9 cellular contexts compared by ENCODE assay signal in the genomic region with DNA sequence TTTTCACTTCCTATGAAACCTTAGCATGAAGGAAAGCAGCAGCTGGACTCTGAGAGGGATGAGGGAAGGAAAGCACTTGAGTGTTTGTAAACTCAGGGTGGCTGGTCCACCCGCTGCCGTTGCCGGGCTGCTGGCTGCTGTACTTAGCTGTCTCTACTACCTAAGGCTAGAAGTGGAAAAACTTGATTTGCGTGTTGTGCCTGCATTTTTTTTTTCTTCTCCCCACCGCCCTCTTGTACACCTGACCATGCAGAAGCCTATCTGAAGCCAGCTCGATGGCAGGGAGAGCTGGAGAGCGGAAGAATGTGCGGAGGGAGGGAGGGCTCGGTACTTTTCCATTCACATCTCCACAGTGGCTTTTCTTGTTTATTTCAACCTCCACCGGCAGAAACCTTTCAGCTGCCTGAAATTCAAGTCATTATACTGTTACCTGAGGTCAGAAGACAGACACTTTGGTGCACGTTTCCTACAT. TPM values are rescaled to one million over a fixed set of nuclear protein-coding genes. Genes with fewer than 3 reads are reported as not detected.
A peak's percentile ranks its signal among the peaks of the same experiment; 100 is the strongest.
DNase-seq lines count a peak whose midpoint lies in the region; ATAC-seq, FAIRE-seq and TF ChIP-seq lines count a peak whose summit lies in the region.
"Had no signal": no experiment of that assay in that cellular context is flagged by ENCODE, and none has a peak within 500 bp of the region (broad histone marks: within the 10 kb centered on the region; RNA-seq: fewer than 3 reads in every experiment).

No MANE protein-coding gene starts in this region.

- H3K27me3 ChIP-seq in keratinocyte (ENCODE audit: control insufficient read depth, extremely low read depth, insufficient read depth, low read length) (no peaks in the 10 kb centered on the region), thoracic aorta (replicated peaks; ENCODE audit: insufficient read depth) (no peaks in the 10 kb centered on the region)

- no peaks in the 10 kb centered on the region for H3K27me3 Mint-ChIP-seq in activated T-cell treated with anti-CD3 and anti-CD28 coated beads, Interleukin-2, amount 50 U/mL, for 24 hours
- H3K27me3 Mint-ChIP-seq in activated naive CD8-positive, alpha-beta T cell treated with anti-CD3 and anti-CD28 coated beads, Interleukin-2, amount 10 ng/mL, durations not matched to agents 7 days and 5 days, result no peaks in the 10 kb centered on the region

- POLR2A ChIA-PET in activated naive CD8-positive, alpha-beta T cell treated with anti-CD3 and anti-CD28 coated beads, Interleukin-2, amount 10 ng/mL, durations not matched to agents 7 days and 5 days (lab: Charles Lee), result interaction anchor here (0.6 to 9.2 kb wide), 7 partner anchors 50 to 1080 kb away, joined by 3 to 271 read pairs (median 4); partner anchors contain the start of gene LPP

- H3K36me3 Mint-ChIP-seq in activated T-cell treated with anti-CD3 and anti-CD28 coated beads, Interleukin-2, amount 50 U/mL, for 24 hours (ENCODE audit: low read depth), result peaks cover 9% of the 10 kb centered on the region
- peaks cover 14% of the 10 kb centered on the region for H3K36me3 Mint-ChIP-seq in activated naive CD8-positive, alpha-beta T cell treated with anti-CD3 and anti-CD28 coated beads, Interleukin-2, amount 10 ng/mL, durations not matched to agents 7 days and 5 days

- H3K27ac ChIP-seq in keratinocyte (ENCODE audit: control insufficient read depth, insufficient read depth, low read length) (peak overlapping the region; percentile 68), thoracic aorta (peak overlapping the region in 1 of 2 donors; percentile 6)

- no peak for ATAC-seq in activated naive CD8-positive, alpha-beta T cell treated with anti-CD3 and anti-CD28 coated beads, Interleukin-2, amount 10 ng/mL, durations not matched to agents 7 days and 5 days (ENCODE audit: low read depth)
- no peak for ATAC-seq in thoracic aorta (ENCODE audit: insufficient number of reproducible peaks, low FRiP score, low read depth)
- ATAC-seq in GM18520 (IDR thresholded peaks at IDR 0.05; ENCODE audit: unreplicated experiment), result no peak

- DNase-seq in activated T-cell treated with anti-CD3 and anti-CD28 coated beads, Interleukin-2, amount 50 U/mL, for 24 hours, result no peak
- DNase-seq in activated T-cell treated with anti-CD3 and anti-CD28 coated beads, Interleukin-2, amount 50 U/mL, for 48 hours, result no peak
- no peak for DNase-seq in activated naive CD8-positive, alpha-beta T cell treated with anti-CD3 and anti-CD28 coated beads, Interleukin-2, amount 10 ng/mL, durations not matched to agents 7 days and 5 days
- DNase-seq in keratinocyte (ENCODE audit: low read depth, low spot score) (no peak), thoracic aorta (ENCODE audit: low spot score) (no peak), GOT3 (lab: John Stamatoyannopoulos, UW) (no peak), NOMO-1 treated with DMSO at 0.1 percent for 48 hours (lab: John Stamatoyannopoulos, UW; ENCODE audit: unreplicated experiment) (no peak)

- H3K79me2 ChIP-seq in keratinocyte (ENCODE audit: control insufficient read depth, insufficient read depth, low read length), result no peaks in the 10 kb centered on the region

- no peaks in the 10 kb centered on the region for H3K9me3 Mint-ChIP-seq in activated T-cell treated with anti-CD3 and anti-CD28 coated beads, Interleukin-2, amount 50 U/mL, for 24 hours
- H3K9me3 Mint-ChIP-seq in activated naive CD8-positive, alpha-beta T cell treated with anti-CD3 and anti-CD28 coated beads, Interleukin-2, amount 10 ng/mL, durations not matched to agents 7 days and 5 days, result peaks cover 2% of the 10 kb centered on the region

- H3K9me1 ChIP-seq in keratinocyte (ENCODE audit: control insufficient read depth, extremely low read depth, insufficient read depth, low read length), result no peaks in the 10 kb centered on the region

- no peaks in the 10 kb centered on the region for H4K20me1 ChIP-seq in keratinocyte (ENCODE audit: control insufficient read depth, extremely low read depth, insufficient read depth, low read length)

- peak; percentile 87 for FAIRE-seq in keratinocyte (lab: Jason Lieb, UNC)

- H3K4me2 ChIP-seq in keratinocyte (ENCODE audit: control insufficient read depth, extremely low read depth, insufficient read depth, low read depth, low read length), result peak overlapping the region; percentile 84

- H3K9me3 ChIP-seq in keratinocyte (ENCODE audit: control insufficient read depth, low read depth, low read length) (no peaks in the 10 kb centered on the region), thoracic aorta (no peaks in the 10 kb centered on the region)

- H3K9ac ChIP-seq in keratinocyte (ENCODE audit: control insufficient read depth, extremely low read depth, insufficient read depth, low read length), result peak overlapping the region; percentile 70

- H3K4me3 ChIP-seq in keratinocyte (ENCODE audit: control insufficient read depth in 2 of 3, extremely low read depth in 1 of 3, insufficient read depth in 2 of 3, low read depth in 1 of 3, low read length in 3 of 3) (peak overlapping the region; percentile 14 to 76 (median 56)), thoracic aorta (peak overlapping the region; percentile 23)

- H3K36me3 ChIP-seq in keratinocyte (ENCODE audit: control insufficient read depth in 2 of 2, extremely low read depth in 1 of 2, insufficient read depth in 2 of 2, low read length in 2 of 2) (peaks cover 0 to 2% of the 10 kb centered on the region in 2 experiments), thoracic aorta (no peaks in the 10 kb centered on the region)

- H3K4me1 ChIP-seq in keratinocyte (ENCODE audit: control insufficient read depth, extremely low read depth, insufficient read depth, low read length) (peaks cover 28% of the 10 kb centered on the region), thoracic aorta (ENCODE audit: control insufficient read depth in 1 of 2, low read depth in 2 of 2) (peaks cover 10 to 22% of the 10 kb centered on the region in 2 donors)

- peak overlapping the region; percentile 64 for H3K27ac Mint-ChIP-seq in activated T-cell treated with anti-CD3 and anti-CD28 coated beads, Interleukin-2, amount 50 U/mL, for 24 hours
- H3K27ac Mint-ChIP-seq in activated naive CD8-positive, alpha-beta T cell treated with anti-CD3 and anti-CD28 coated beads, Interleukin-2, amount 10 ng/mL, durations not matched to agents 7 days and 5 days, result peak overlapping the region; percentile 81

- TF ChIP-seq CTCF in keratinocyte (optimal IDR thresholded peaks at IDR 0.05 in 1 of 3, IDR thresholded peaks at IDR 0.05 in 1 of 3, conservative IDR thresholded peaks at IDR 0.05 in 1 of 3; ENCODE audit: extremely low read depth in 1 of 3, insufficient read depth in 2 of 3, low read length in 3 of 3) (no peak), thoracic aorta (IDR thresholded peaks at IDR 0.05) (no peak)

- peaks cover 56% of the 10 kb centered on the region for H3K4me1 Mint-ChIP-seq in activated T-cell treated with anti-CD3 and anti-CD28 coated beads, Interleukin-2, amount 50 U/mL, for 24 hours (ENCODE audit: low read depth)
- peaks cover 58% of the 10 kb centered on the region for H3K4me1 Mint-ChIP-seq in activated naive CD8-positive, alpha-beta T cell treated with anti-CD3 and anti-CD28 coated beads, Interleukin-2, amount 10 ng/mL, durations not matched to agents 7 days and 5 days

- peak overlapping the region; percentile 27 for H3K4me3 Mint-ChIP-seq in activated T-cell treated with anti-CD3 and anti-CD28 coated beads, Interleukin-2, amount 50 U/mL, for 24 hours
- peak overlapping the region; percentile 73 for H3K4me3 Mint-ChIP-seq in activated naive CD8-positive, alpha-beta T cell treated with anti-CD3 and anti-CD28 coated beads, Interleukin-2, amount 10 ng/mL, durations not matched to agents 7 days and 5 days

- dilution Hi-C loops in keratinocyte (cut with MboI; ENCODE audit: extremely low pct_ligation_motif_present, low sequenced_read_pairs), result no loop called here

- peak overlapping the region; percentile 95 for H2AFZ ChIP-seq in keratinocyte (ENCODE audit: control insufficient read depth, low read length)

RNA-seq across cellular contexts. Expression of gene BCL6, which starts 4.8 kb away (rescaled TPM):
- total RNA-seq in activated naive CD8-positive, alpha-beta T cell treated with anti-CD3 and anti-CD28 coated beads, Interleukin-2, amount 10 ng/mL, durations not matched to agents 7 days and 5 days, result 10 to 100 TPM; 32.1 to 34.0 TPM
- polyA plus RNA-seq in keratinocyte, result 4.1 to 7.8 TPM (median 7.7 TPM) in 3 replicates
- 17.9 TPM for polyA plus RNA-seq in keratinocyte (2011; ENCODE audit: low read depth)
- polyA plus RNA-seq in keratinocyte (2011; cell fraction: cytosol; rRNA removed), result 3.7 TPM in 2 replicates
- polyA plus RNA-seq in keratinocyte (2011; cell fraction: nucleus; rRNA removed), result 17.1 and 23.6 TPM in 2 replicates
- polyA plus RNA-seq in keratinocyte (2012; ENCODE audit: low replicate concordance), result 10.9 and 81.2 TPM in 2 replicates
- 9.3 to 25.2 TPM (median 9.4 TPM) in 3 replicates for polyA minus RNA-seq in keratinocyte
- 5.9 TPM for polyA minus RNA-seq in keratinocyte (2011; cell fraction: cytosol; rRNA and poly(A)+ RNA removed)
- 13.9 and 17.6 TPM in 2 replicates for polyA minus RNA-seq in keratinocyte (2011; cell fraction: nucleus; rRNA and poly(A)+ RNA removed)
- total RNA-seq in thoracic aorta, result 100 to 1,000 TPM; 148 to 169 TPM

RNA-seq across cellular contexts. Expression of gene RTP2, which starts 47.7 kb away (rescaled TPM):
- not detected for total RNA-seq in activated naive CD8-positive, alpha-beta T cell treated with anti-CD3 and anti-CD28 coated beads, Interleukin-2, amount 10 ng/mL, durations not matched to agents 7 days and 5 days
- polyA plus RNA-seq in keratinocyte, result not detected in 3 replicates
- polyA plus RNA-seq in keratinocyte (2011; ENCODE audit: low read depth), result not detected
- not detected in 2 replicates for polyA plus RNA-seq in keratinocyte (2011; cell fraction: cytosol; rRNA removed)
- not detected in 2 replicates for polyA plus RNA-seq in keratinocyte (2011; cell fraction: nucleus; rRNA removed)
- polyA plus RNA-seq in keratinocyte (2012; ENCODE audit: low replicate concordance), result not detected in 2 replicates
- not detected in 3 replicates for polyA minus RNA-seq in keratinocyte
- not detected for polyA minus RNA-seq in keratinocyte (2011; cell fraction: cytosol; rRNA and poly(A)+ RNA removed)
- not detected in 2 replicates for polyA minus RNA-seq in keratinocyte (2011; cell fraction: nucleus; rRNA and poly(A)+ RNA removed)
- not detected for total RNA-seq in thoracic aorta
- total RNA-seq: Daoy had no signal

Comparison
In these comparisons a context has a peak if more than half of its experiments do, and no peak if none do; other contexts are left out.
1. RNA of gene BCL6, which starts 4.8 kb away (total RNA-seq): 148 to 169 TPM in thoracic aorta; 32.1 to 34.0 TPM in activated naive CD8-positive, alpha-beta T cell treated with anti-CD3 and anti-CD28 coated beads, Interleukin-2, amount 10 ng/mL, durations not matched to agents 7 days and 5 days; every median in the first group is over 4 times any median in the second.